2 cellular contexts compared by ENCODE assay signal in genomic region chr15:41256577-41257038, GRCh38.
A peak's percentile ranks its signal among the peaks of the same experiment; 100 is the strongest.
TF ChIP-seq lines count a peak whose summit lies in the region.

No MANE protein-coding gene starts in this region.

TF ChIP-seq in endothelial cell of umbilical vein, 7 proteins besides CTCF, POLR2A, EP300 and RAD21:
- TF ChIP-seq GATA2 (IDR thresholded peaks at IDR 0.05; ENCODE audit: insufficient read depth, insufficient read length, low read depth, low read length) (no peak), JUN (IDR thresholded peaks at IDR 0.05; ENCODE audit: borderline replicate concordance, insufficient read depth, insufficient read length, low read depth) (no peak), MAX (IDR thresholded peaks at IDR 0.05; ENCODE audit: insufficient read depth, insufficient read length) (no peak), EZH2 (IDR thresholded peaks at IDR 0.05; ENCODE audit: borderline replicate concordance, low read depth, low read length, severe bottlenecking) (no peak), MYC (IDR thresholded peaks at IDR 0.05; ENCODE audit: low read depth, low read length) (no peak), POLR2AphosphoS5 (IDR thresholded peaks at IDR 0.05; ENCODE audit: insufficient read depth, low read depth, low read length) (no peak), FOS (IDR thresholded peaks at IDR 0.05; ENCODE audit: borderline replicate concordance, insufficient read depth, low read length) (peak; percentile 34)

TF ChIP-seq in HepG2, 621 proteins besides CTCF, POLR2A, EP300 and RAD21 (continues in another document):
- TF ChIP-seq PAX8 (CRISPR knock-in tag; IDR thresholded peaks at IDR 0.05; ENCODE audit: borderline replicate concordance) = no peak
- TF ChIP-seq ZNF24 (IDR thresholded peaks at IDR 0.05) = no peak
- no peak for TF ChIP-seq HES4 (CRISPR knock-in tag; IDR thresholded peaks at IDR 0.05; ENCODE audit: borderline replicate concordance)
- no peak for TF ChIP-seq ZNF280D (CRISPR knock-in tag; IDR thresholded peaks at IDR 0.05)
- peak in 1 of 2 experiments; percentile 57; a peak in 1 of 4 replicates for TF ChIP-seq ATF4 (CRISPR knock-in tag; IDR thresholded peaks at IDR 0.05)
- TF ChIP-seq TEAD3 (CRISPR knock-in tag; optimal IDR thresholded peaks at IDR 0.05; ENCODE audit: borderline replicate concordance) = peak; percentile 87
- TF ChIP-seq CREM (IDR thresholded peaks at IDR 0.05) = peak; percentile 40; the same call in 1 of the 2 replicates
- no peak for TF ChIP-seq CREM (CRISPR knock-in tag; IDR thresholded peaks at IDR 0.05)
- no peak for TF ChIP-seq ZNF496 (CRISPR knock-in tag; IDR thresholded peaks at IDR 0.05; ENCODE audit: insufficient replicate concordance)
- peak; percentile 43; the same call in 1 of the 2 replicates for TF ChIP-seq HMG20A (CRISPR knock-in tag; IDR thresholded peaks at IDR 0.05; ENCODE audit: borderline replicate concordance)
- TF ChIP-seq MIXL1 (CRISPR knock-in tag; IDR thresholded peaks at IDR 0.05) = 0 out of 2 replicates have a peak, but pooled peaks have one; percentile 34
- no peak for TF ChIP-seq TCF12 (IDR thresholded peaks at IDR 0.05)
- no peak for TF ChIP-seq TCF12 (CRISPR knock-in tag; IDR thresholded peaks at IDR 0.05)
- TF ChIP-seq ARID3A (IDR thresholded peaks at IDR 0.05; ENCODE audit: low read depth, low read length) = no peak; the same call in 1 of the 2 replicates
- TF ChIP-seq FOXP1 (IDR thresholded peaks at IDR 0.05) = no peak
- peak; percentile 40; the same call in 1 of the 2 replicates for TF ChIP-seq FOXP1 (CRISPR knock-in tag; IDR thresholded peaks at IDR 0.05)
- TF ChIP-seq GATAD2A (CRISPR knock-in tag; IDR thresholded peaks at IDR 0.05) = peak; percentile 78
- TF ChIP-seq ZNF549 (CRISPR knock-in tag; IDR thresholded peaks at IDR 0.05) = no peak
- 0 out of 2 replicates have a peak, but pooled peaks have one; percentile 15 for TF ChIP-seq HDAC1 (CRISPR knock-in tag; IDR thresholded peaks at IDR 0.05)
- TF ChIP-seq ATF3 (CRISPR knock-in tag; IDR thresholded peaks at IDR 0.05) = no peak
- no peak for TF ChIP-seq MAF1 (CRISPR knock-in tag; IDR thresholded peaks at IDR 0.05; ENCODE audit: borderline replicate concordance)
- TF ChIP-seq FOXK1 (CRISPR knock-in tag; IDR thresholded peaks at IDR 0.05; ENCODE audit: borderline replicate concordance, low read depth) = no peak
- TF ChIP-seq FOXC1 (CRISPR knock-in tag; IDR thresholded peaks at IDR 0.05; ENCODE audit: borderline replicate concordance) = no peak
- 0 out of 2 replicates have a peak, but pooled peaks have one; percentile 30 for TF ChIP-seq CHD4 (IDR thresholded peaks at IDR 0.05; ENCODE audit: borderline replicate concordance, low read length)
- no peak for TF ChIP-seq CREB1 (IDR thresholded peaks at IDR 0.05)
- TF ChIP-seq CREB1 (CRISPR knock-in tag; IDR thresholded peaks at IDR 0.05) = peak; percentile 44; the same call in 1 of the 2 replicates
- no peak for TF ChIP-seq KDM1A (CRISPR knock-in tag; IDR thresholded peaks at IDR 0.05)
- no peak for TF ChIP-seq MED1 (CRISPR knock-in tag; IDR thresholded peaks at IDR 0.05)
- TF ChIP-seq HNF4G (IDR thresholded peaks at IDR 0.05; ENCODE audit: borderline replicate concordance, low read depth, low read length) = peak; percentile 24; the same call in 1 of the 2 replicates
- no peak for TF ChIP-seq HNF4G (CRISPR knock-in tag; IDR thresholded peaks at IDR 0.05; ENCODE audit: borderline replicate concordance, low read depth)
- TF ChIP-seq IRF9 (CRISPR knock-in tag; IDR thresholded peaks at IDR 0.05; ENCODE audit: borderline replicate concordance) = no peak
- TF ChIP-seq SKIL (CRISPR knock-in tag; IDR thresholded peaks at IDR 0.05; ENCODE audit: borderline replicate concordance) = no peak
- TF ChIP-seq KLF6 (CRISPR knock-in tag; IDR thresholded peaks at IDR 0.05) = no peak
- peak; percentile 64 for TF ChIP-seq RXRB (CRISPR knock-in tag; IDR thresholded peaks at IDR 0.05; ENCODE audit: borderline replicate concordance)
- peak; percentile 96 for TF ChIP-seq CEBPB (IDR thresholded peaks at IDR 0.05; ENCODE audit: borderline replicate concordance, low read depth, low read length)
- no peak for TF ChIP-seq TOPORS (CRISPR knock-in tag; IDR thresholded peaks at IDR 0.05)
- TF ChIP-seq ATF7 (IDR thresholded peaks at IDR 0.05) = 0 out of 2 replicates have a peak, but pooled peaks have one; percentile 8
- TF ChIP-seq ATF7 (CRISPR knock-in tag; IDR thresholded peaks at IDR 0.05) = no peak
- TF ChIP-seq ZNF83 (CRISPR knock-in tag; IDR thresholded peaks at IDR 0.05; ENCODE audit: borderline replicate concordance) = no peak
- TF ChIP-seq CENPX (CRISPR knock-in tag; IDR thresholded peaks at IDR 0.05) = no peak
- TF ChIP-seq DR1 (CRISPR knock-in tag; IDR thresholded peaks at IDR 0.05) = no peak
- no peak for TF ChIP-seq ZBTB2 (CRISPR knock-in tag; IDR thresholded peaks at IDR 0.05; ENCODE audit: low read depth)
- TF ChIP-seq ZSCAN30 (CRISPR knock-in tag; IDR thresholded peaks at IDR 0.05) = no peak
- 0 out of 2 replicates have a peak, but pooled peaks have one; percentile 21 for TF ChIP-seq ZGPAT (CRISPR knock-in tag; IDR thresholded peaks at IDR 0.05)
- TF ChIP-seq SAP130 (CRISPR knock-in tag; IDR thresholded peaks at IDR 0.05; ENCODE audit: low read depth) = peak; percentile 26; the same call in 1 of the 2 replicates
- TF ChIP-seq FOXA1 (IDR thresholded peaks at IDR 0.05) = 0 out of 2 replicates have a peak, but pooled peaks have one; percentile 29
- peak; percentile 85 for TF ChIP-seq FOXA1 (CRISPR knock-in tag; IDR thresholded peaks at IDR 0.05)
- no peak for TF ChIP-seq KDM5A (IDR thresholded peaks at IDR 0.05; ENCODE audit: borderline replicate concordance, low read length)
- TF ChIP-seq FOSL1 (CRISPR knock-in tag; IDR thresholded peaks at IDR 0.05; ENCODE audit: borderline replicate concordance) = no peak
- no peak for TF ChIP-seq ZNF792 (CRISPR knock-in tag; IDR thresholded peaks at IDR 0.05)
- 0 out of 2 replicates have a peak, but pooled peaks have one; percentile 14 for TF ChIP-seq PATZ1 (CRISPR knock-in tag; IDR thresholded peaks at IDR 0.05)
- TF ChIP-seq ZNF143 (CRISPR knock-in tag; IDR thresholded peaks at IDR 0.05) = no peak
- peak; percentile 25; the same call in 1 of the 2 replicates for TF ChIP-seq RXRA (CRISPR knock-in tag; IDR thresholded peaks at IDR 0.05)
- TF ChIP-seq MAFF (IDR thresholded peaks at IDR 0.05; ENCODE audit: low read depth, low read length) = no peak
